In genomic region chr21:34133802-34134201, GRCh38 we compare ENCODE assay signal across 10 cellular contexts.
DNase-seq lines count a peak whose midpoint lies in the region; FAIRE-seq and TF ChIP-seq lines count a peak whose summit lies in the region.
"Had no signal": no experiment of that assay in that cellular context is flagged by ENCODE, and none has a peak within 500 bp of the region (broad histone marks: within the 10 kb centered on the region; RNA-seq: fewer than 3 reads in every experiment).

No MANE protein-coding gene starts in this region.

- no peak overlapping the region for H3K27ac ChIP-seq in OCI-LY3 (ENCODE audit: low read length)
- peak overlapping the region in 30 of 59 donors; percentile 1 to 97 (median 90) for H3K27ac ChIP-seq in dorsolateral prefrontal cortex
- peak overlapping the region in 3 of 4 donors; percentile 80 to 89 (median 81) for H3K27ac ChIP-seq in sigmoid colon

- H4K20me1 ChIP-seq in OCI-LY3 (ENCODE audit: insufficient read depth, low read length): peaks cover 8% of the 10 kb centered on the region; the same call in 1 of the 2 replicates

- 92 to 95% methylated on average over 2 of the region's 2 CpGs for WGBS in sigmoid colon, 2 donors

- H3K27ac Mint-ChIP-seq in T-helper 1 cell treated with Interleukin-12 subunit alpha and Interleukin-12 subunit beta and Interleukin-4 antibody, amounts not matched to agents 30 μg/mL and 1 μg/mL, for 36 hours: peak overlapping the region; percentile 42

- no peaks in the 10 kb centered on the region for H3K9me3 ChIP-seq in OCI-LY3 (ENCODE audit: insufficient read depth, low read length)
- H3K9me3 ChIP-seq in sigmoid colon: no peaks in the 10 kb centered on the region

- TF ChIP-seq CTCF in OCI-LY3 (IDR thresholded peaks at IDR 0.05; ENCODE audit: low read depth, low read length) (peak; percentile 21; the same call in 1 of the 2 replicates), dorsolateral prefrontal cortex (IDR thresholded peaks at IDR 0.05 in 54 of 56, conservative IDR thresholded peaks at IDR 0.05 in 2 of 56; ENCODE audit: low read depth in 1 of 56, partially characterized antibody in 56 of 56) (peak in 9 of 56 donors; percentile 5 to 33 (median 21)), sigmoid colon (IDR thresholded peaks at IDR 0.05) (peak in 2 of 4 experiments; percentile 13)

- peaks cover 54% of the 10 kb centered on the region for H3K4me1 Mint-ChIP-seq in T-helper 1 cell treated with Interleukin-12 subunit alpha and Interleukin-12 subunit beta and Interleukin-4 antibody, amounts not matched to agents 30 μg/mL and 1 μg/mL, for 36 hours (ENCODE audit: low read depth)

- no peak for FAIRE-seq in GM19239 (lab: Jason Lieb, UNC)

- TF ChIP-seq EP300 in sigmoid colon (IDR thresholded peaks at IDR 0.05): no peak

- H3K9ac ChIP-seq in OCI-LY3 (ENCODE audit: low read length): no peak overlapping the region

- intact Hi-C loops in dorsolateral prefrontal cortex (cut with DNase I): loop anchor here in 1 of 2 donors (5.0 kb wide), 1 partner anchor 68 kb away; no protein-coding TSS in a partner anchor
- intact Hi-C loops in sigmoid colon (cut with DNase I): no loop called here

- no peaks in the 10 kb centered on the region for H3K27me3 Mint-ChIP-seq in T-helper 1 cell treated with Interleukin-12 subunit alpha and Interleukin-12 subunit beta and Interleukin-4 antibody, amounts not matched to agents 30 μg/mL and 1 μg/mL, for 36 hours (ENCODE audit: low read depth)
- H3K27me3 Mint-ChIP-seq: activated naive CD8-positive, alpha-beta T cell treated with anti-CD3 and anti-CD28 coated beads, Interleukin-2, amount 10 ng/mL, durations not matched to agents 7 days and 5 days had no signal

- H3K4me3 ChIP-seq in OCI-LY3 (ENCODE audit: low read length): no peak overlapping the region
- H3K4me3 ChIP-seq in dorsolateral prefrontal cortex: no peak overlapping the region
- H3K4me3 ChIP-seq in sigmoid colon: no peak overlapping the region

- DNase-seq in T-helper 1 cell (no peak), dorsolateral prefrontal cortex (no peak), sigmoid colon (no peak), NCI-H774 (lab: John Stamatoyannopoulos, UW) (no peak), GM19239 (ENCODE audit: insufficient read length, low spot score) (no peak)
- no peak for DNase-seq in stimulated activated CD8-positive, alpha-beta memory T cell treated with anti-CD3 and anti-CD28 coated beads, Interleukin-4, amount 100 ng/mL, for 48 hours
- DNase-seq: activated naive CD8-positive, alpha-beta T cell treated with anti-CD3 and anti-CD28 coated beads, Interleukin-2, amount 10 ng/mL, durations not matched to agents 7 days and 5 days; KG1 had no signal

- H3K36me3 ChIP-seq in OCI-LY3 (replicated peaks; ENCODE audit: low read depth, low read length): peaks cover 25% of the 10 kb centered on the region
- H3K36me3 ChIP-seq in sigmoid colon: peaks cover 0 to 5% (median 0%) of the 10 kb centered on the region in 4 donors

- peaks cover 12% of the 10 kb centered on the region for H3K9me3 Mint-ChIP-seq in T-helper 1 cell treated with Interleukin-12 subunit alpha and Interleukin-12 subunit beta and Interleukin-4 antibody, amounts not matched to agents 30 μg/mL and 1 μg/mL, for 36 hours

- no peaks in the 10 kb centered on the region for H3K27me3 ChIP-seq in OCI-LY3 (ENCODE audit: low read depth, low read length)
- H3K27me3 ChIP-seq in dorsolateral prefrontal cortex: peaks cover 0 to 5% (median 0%) of the 10 kb centered on the region in 45 donors
- no peaks in the 10 kb centered on the region for H3K27me3 ChIP-seq in sigmoid colon

- no peak overlapping the region for H2AFZ ChIP-seq in OCI-LY3 (ENCODE audit: low read depth, low read length)

- H3K4me3 Mint-ChIP-seq in T-helper 1 cell treated with Interleukin-12 subunit alpha and Interleukin-12 subunit beta and Interleukin-4 antibody, amounts not matched to agents 30 μg/mL and 1 μg/mL, for 36 hours: no peak overlapping the region

- H3K4me1 ChIP-seq in OCI-LY3 (ENCODE audit: low read length) (peaks cover 6% of the 10 kb centered on the region; the same call in 1 of the 2 replicates), sigmoid colon (peaks cover 0 to 56% (median 53%) of the 10 kb centered on the region in 4 donors)

- H3K4me2 ChIP-seq in OCI-LY3 (ENCODE audit: low read length): no peak overlapping the region

- peaks cover 65% of the 10 kb centered on the region for H3K36me3 Mint-ChIP-seq in T-helper 1 cell treated with Interleukin-12 subunit alpha and Interleukin-12 subunit beta and Interleukin-4 antibody, amounts not matched to agents 30 μg/mL and 1 μg/mL, for 36 hours (ENCODE audit: low read depth)

- TF ChIP-seq POLR2A in sigmoid colon (IDR thresholded peaks at IDR 0.05): no peak

- H3K79me2 ChIP-seq in OCI-LY3 (ENCODE audit: low read length): peaks cover 53% of the 10 kb centered on the region
